9 cellular contexts compared by ENCODE assay signal in genomic region chr14:76091036-76091435, GRCh38.
A peak's percentile ranks its signal among the peaks of the same experiment; 100 is the strongest.
DNase-seq lines count a peak whose midpoint lies in the region; ATAC-seq and TF ChIP-seq lines count a peak whose summit lies in the region.
"Had no signal": no experiment of that assay in that cellular context is flagged by ENCODE, and none has a peak within 500 bp of the region (broad histone marks: within the 10 kb centered on the region; RNA-seq: fewer than 3 reads in every experiment).

No MANE protein-coding gene starts in this region.

- no peak overlapping the region for H3K4me3 Mint-ChIP-seq in progenitor cell of endocrine pancreas (ENCODE audit: low read depth)

- no peak overlapping the region for H3K27ac Mint-ChIP-seq in progenitor cell of endocrine pancreas

- no peaks in the 10 kb centered on the region for H3K4me1 Mint-ChIP-seq in progenitor cell of endocrine pancreas (ENCODE audit: low read depth)

- DNase-seq in ELR (ENCODE audit: low read depth) = peak; percentile 41
- DNase-seq in OCI-M1 (lab: John Stamatoyannopoulos, UW) = peak; percentile 2
- peak; percentile 18 for DNase-seq in fibroblast of the aortic adventitia (ENCODE audit: low read depth)
- DNase-seq in progenitor cell of endocrine pancreas (ENCODE audit: low spot score, unreplicated experiment) = no peak
- no peak for DNase-seq in T-helper 2 cell
- DNase-seq in NCI-H1092 treated with DMSO at 0.1 percent for 48 hours (lab: John Stamatoyannopoulos, UW) = no peak
- DNase-seq: NCI-H1436 treated with DMSO at 0.1 percent for 48 hours had no signal

- ATAC-seq in HG02642 (IDR thresholded peaks at IDR 0.05; ENCODE audit: poor library complexity, unreplicated experiment) = no peak
- no peak for ATAC-seq in HG02852 (IDR thresholded peaks at IDR 0.05; ENCODE audit: unreplicated experiment)

- H3K4me3 ChIP-seq in fibroblast of the aortic adventitia (ENCODE audit: low read depth, low read length) = no peak overlapping the region

- H3K27me3 Mint-ChIP-seq in progenitor cell of endocrine pancreas = peaks cover 26% of the 10 kb centered on the region

- H3K36me3 Mint-ChIP-seq in progenitor cell of endocrine pancreas (ENCODE audit: insufficient read depth) = no peaks in the 10 kb centered on the region

- TF ChIP-seq CTCF in fibroblast of the aortic adventitia (IDR thresholded peaks at IDR 0.05; ENCODE audit: insufficient read depth, low read length) (no peak), progenitor cell of endocrine pancreas (IDR thresholded peaks at IDR 0.05; ENCODE audit: unreplicated experiment) (peak; percentile 31)

- no peaks in the 10 kb centered on the region for H3K9me3 Mint-ChIP-seq in progenitor cell of endocrine pancreas (ENCODE audit: low read depth)

Comparison
In these comparisons a context has a peak if more than half of its experiments do, and no peak if none do; other contexts are left out.
1. DNase-seq: peak in ELR (single experiment), OCI-M1 (single experiment) and fibroblast of the aortic adventitia (single experiment); none in progenitor cell of endocrine pancreas (single experiment), T-helper 2 cell (0 of 5) and NCI-H1092 treated with DMSO at 0.1 percent for 48 hours (single experiment).